In genomic region chr12:6295187-6295811, GRCh38 we compare ENCODE assay signal across 9 cellular contexts. TPM values are rescaled to one million over a fixed set of nuclear protein-coding genes. Genes with fewer than 3 reads are reported as not detected.
DNase-seq lines count a peak whose midpoint lies in the region; ATAC-seq lines count a peak whose summit lies in the region.
"Had no signal": no experiment of that assay in that cellular context is flagged by ENCODE, and none has a peak within 500 bp of the region (broad histone marks: within the 10 kb centered on the region; RNA-seq: fewer than 3 reads in every experiment).

No MANE protein-coding gene starts in this region.

- H3K36me3 Mint-ChIP-seq in activated naive CD4-positive, alpha-beta T cell treated with anti-CD3 and anti-CD28 coated beads for 36 hours (ENCODE audit: low read depth): no peaks in the 10 kb centered on the region

- no peak overlapping the region for H3K4me3 ChIP-seq in ectodermal cell (ENCODE audit: insufficient read depth, low read depth, low read length)

- H3K9me3 Mint-ChIP-seq in activated naive CD4-positive, alpha-beta T cell treated with anti-CD3 and anti-CD28 coated beads for 36 hours: no peaks in the 10 kb centered on the region

- CTCF ChIA-PET in activated naive CD4-positive, alpha-beta T cell treated with anti-CD3 and anti-CD28 coated beads for 36 hours (lab: Charles Lee): interaction anchor here (1.0 kb wide), 1 partner anchor 11 kb away, joined by 3 read pairs; no protein-coding TSS in a partner anchor

- no peaks in the 10 kb centered on the region for H3K27me3 Mint-ChIP-seq in activated naive CD4-positive, alpha-beta T cell treated with anti-CD3 and anti-CD28 coated beads for 36 hours (ENCODE audit: low read depth)

- H3K27me3 ChIP-seq in ectodermal cell (ENCODE audit: control insufficient read depth, insufficient read depth, low read length, poor library complexity, severe bottlenecking): no peaks in the 10 kb centered on the region

- intact Hi-C loops in activated naive CD4-positive, alpha-beta T cell treated with anti-CD3 and anti-CD28 coated beads for 36 hours (cut with micrococcal nuclease): no loop called here

- peak; percentile 20 for DNase-seq in COR-L47 (lab: John Stamatoyannopoulos, UW)
- DNase-seq in NCI-H1417 treated with DMSO at 0.1 percent for 48 hours (lab: John Stamatoyannopoulos, UW): peak; percentile 45
- peak; percentile 76 for DNase-seq in mucosa of gallbladder (ENCODE audit: low spot score)
- no peak for DNase-seq in stimulated activated CD8-positive, alpha-beta memory T cell treated with anti-CD3 and anti-CD28 coated beads, Interleukin-4, amount 100 ng/mL, for 48 hours
- DNase-seq in NCI-H82 (lab: John Stamatoyannopoulos, UW): no peak
- no peak for DNase-seq in activated naive CD4-positive, alpha-beta T cell treated with anti-CD3 and anti-CD28 coated beads for 36 hours
- DNase-seq: NCI-H524 treated with DMSO at 0.1 percent for 48 hours had no signal

- H3K9me3 ChIP-seq in ectodermal cell (ENCODE audit: control insufficient read depth, low read length): no peaks in the 10 kb centered on the region

- no peak overlapping the region for H3K27ac Mint-ChIP-seq in activated naive CD4-positive, alpha-beta T cell treated with anti-CD3 and anti-CD28 coated beads for 36 hours

- H3K36me3 ChIP-seq in ectodermal cell (ENCODE audit: control insufficient read depth, insufficient read depth, low read length): no peaks in the 10 kb centered on the region

- H3K4me3 Mint-ChIP-seq in activated naive CD4-positive, alpha-beta T cell treated with anti-CD3 and anti-CD28 coated beads for 36 hours: no peak overlapping the region

- ATAC-seq in GM21737 (IDR thresholded peaks at IDR 0.05; ENCODE audit: unreplicated experiment): no peak

- no peaks in the 10 kb centered on the region for H3K4me1 Mint-ChIP-seq in activated naive CD4-positive, alpha-beta T cell treated with anti-CD3 and anti-CD28 coated beads for 36 hours (ENCODE audit: low read depth)

- H3K4me1 ChIP-seq in ectodermal cell (ENCODE audit: control insufficient read depth, insufficient read depth, low read length): no peaks in the 10 kb centered on the region

- H3K27ac ChIP-seq in ectodermal cell (ENCODE audit: insufficient read depth, low read depth, low read length, poor library complexity, severe bottlenecking): peak overlapping the region; percentile 63

- 80 to 92% methylated on average over 4 to 5 of the region's 5 CpGs for WGBS in ectodermal cell, 2 experiments

RNA-seq across cellular contexts. Expression of gene PLEKHG6, which starts 15.2 kb away (rescaled TPM):
- polyA plus RNA-seq in ectodermal cell (2013, experiment 1 of 4): 3.3 TPM
- polyA plus RNA-seq in ectodermal cell (2013, experiment 2 of 4): 3.1 TPM
- polyA plus RNA-seq in ectodermal cell (2013, experiment 3 of 4): 2.1 TPM
- polyA plus RNA-seq in ectodermal cell (2013, experiment 4 of 4): 2.6 TPM
- 64.9 TPM for total RNA-seq in mucosa of gallbladder
- total RNA-seq in activated naive CD4-positive, alpha-beta T cell treated with anti-CD3 and anti-CD28 coated beads for 36 hours: not detected

RNA-seq across cellular contexts. Expression of gene TNFRSF1A, which starts 46.6 kb away (rescaled TPM):
- polyA plus RNA-seq in ectodermal cell (2013, experiment 1 of 4): 30.7 TPM
- polyA plus RNA-seq in ectodermal cell (2013, experiment 2 of 4): 29.3 TPM
- polyA plus RNA-seq in ectodermal cell (2013, experiment 3 of 4): 24.1 TPM
- polyA plus RNA-seq in ectodermal cell (2013, experiment 4 of 4): 31.3 TPM
- 155 TPM for total RNA-seq in mucosa of gallbladder
- 10 to 100 TPM; 38.1 to 41.3 TPM for total RNA-seq in activated naive CD4-positive, alpha-beta T cell treated with anti-CD3 and anti-CD28 coated beads for 36 hours

Comparison
In these comparisons a context has a peak if more than half of its experiments do, and no peak if none do; other contexts are left out.
1. DNase-seq: peak in COR-L47 (single experiment), NCI-H1417 treated with DMSO at 0.1 percent for 48 hours (single experiment) and mucosa of gallbladder (single experiment); none in stimulated activated CD8-positive, alpha-beta memory T cell treated with anti-CD3 and anti-CD28 coated beads, Interleukin-4, amount 100 ng/mL, for 48 hours (single experiment), NCI-H82 (single experiment) and activated naive CD4-positive, alpha-beta T cell treated with anti-CD3 and anti-CD28 coated beads for 36 hours (single experiment).
2. RNA of gene PLEKHG6, which starts 15.2 kb away (total RNA-seq): 64.9 TPM in mucosa of gallbladder (single experiment); not detected in activated naive CD4-positive, alpha-beta T cell treated with anti-CD3 and anti-CD28 coated beads for 36 hours; every median in the first group is over 10 times any median in the second.